In the genomic region with DNA sequence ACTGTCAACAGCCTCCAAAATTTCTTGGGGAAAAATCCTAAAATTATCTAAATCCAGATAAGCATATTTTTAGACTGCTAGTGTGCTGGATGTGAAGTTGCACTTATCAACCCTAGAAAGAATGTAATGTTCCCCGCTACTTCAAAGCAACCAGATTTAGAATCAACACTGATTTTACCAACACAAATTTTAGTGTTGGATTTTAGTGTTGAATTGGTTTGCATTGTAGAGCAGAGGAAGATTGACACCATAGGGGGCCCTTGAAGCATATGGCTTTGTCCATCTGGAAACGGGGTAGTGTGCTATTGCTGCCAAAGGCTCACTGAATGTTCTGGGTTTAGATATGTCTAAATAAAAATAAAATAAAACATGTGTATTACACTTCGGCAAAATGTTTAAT, we compare ENCODE assay signal across 27 cellular contexts.
"Had no signal": no experiment of that assay in that cellular context is flagged by ENCODE, and none has a peak within 500 bp of the region (broad histone marks: within the 10 kb centered on the region; RNA-seq: fewer than 3 reads in every experiment).

No MANE protein-coding gene starts in this region.

- H3K4me1 ChIP-seq: breast epithelium, colonic mucosa, gastrocnemius medialis, psoas muscle, thyroid gland, vagina had no signal

- H3K27me3 ChIP-seq: breast epithelium, colonic mucosa, gastrocnemius medialis, ovary, thyroid gland, upper lobe of left lung, vagina had no signal

- H3K9me3 ChIP-seq: breast epithelium, colonic mucosa, gastrocnemius medialis, ovary, psoas muscle, thyroid gland, upper lobe of left lung, vagina had no signal

- H3K36me3 ChIP-seq: breast epithelium, colonic mucosa, gastrocnemius medialis, left ventricle myocardium inferior, ovary, thyroid gland, upper lobe of left lung, vagina had no signal

- H3K4me3 ChIP-seq: breast epithelium, colonic mucosa, gastrocnemius medialis, left ventricle myocardium inferior, lung, ovary, psoas muscle, smooth muscle cell, thyroid gland, upper lobe of left lung, vagina had no signal

- H3K27ac ChIP-seq: breast epithelium, colonic mucosa, gastrocnemius medialis, left ventricle myocardium inferior, ovary, psoas muscle, thyroid gland, upper lobe of left lung, vagina had no signal

- DNase-seq: activated CD4-positive, alpha-beta T cell treated with anti-CD3 and anti-CD28 coated beads for 1 hour; activated CD4-positive, alpha-beta T cell treated with anti-CD3 and anti-CD28 coated beads, Interleukin-2, amount 50 U/mL, for 1 hour; activated CD8-positive, alpha-beta memory T cell treated with anti-CD3 and anti-CD28 coated beads, Interleukin-2, amount 10 ng/mL, durations not matched to agents 7 days and 5 days; activated CD8-positive, alpha-beta T cell treated with anti-CD3 and anti-CD28 coated beads, Interleukin-2, amount 10 ng/mL, durations not matched to agents 7 days and 5 days; activated naive CD8-positive, alpha-beta T cell treated with anti-CD3 and anti-CD28 coated beads, Interleukin-2, amount 50 U/mL, for 24 hours; activated T-cell treated with anti-CD3 and anti-CD28 coated beads, Interleukin-2, amount 50 U/mL, for 48 hours; amygdala; central memory CD4-positive, alpha-beta T cell; colonic mucosa; effector memory CD4-positive, alpha-beta T cell; gastrocnemius medialis; glutamatergic neuron; islet precursor cell; left ventricle myocardium inferior; nephron progenitor cell; ovary; psoas muscle; stimulated activated CD4-positive, alpha-beta T cell treated with anti-CD3 and anti-CD28 coated beads, Interleukin-1b, Interleukin-23, amount 100 ng/mL, for 48 hours; stimulated activated CD4-positive, alpha-beta T cell treated with anti-CD3 and anti-CD28 coated beads, Interleukin-4, amount 100 ng/mL, for 4 hours; stimulated activated CD8-positive, alpha-beta memory T cell treated with anti-CD3 and anti-CD28 coated beads, Interleukin-4, amount 100 ng/mL, for 48 hours; stimulated activated naive CD8-positive, alpha-beta T cell treated with anti-CD3 and anti-CD28 coated beads, Interleukin-15, amount 100 ng/mL, for 72 hours; thyroid gland; upper lobe of left lung had no signal
